Comparison of ENCODE assay signal across 1 cellular context in the genomic region with DNA sequence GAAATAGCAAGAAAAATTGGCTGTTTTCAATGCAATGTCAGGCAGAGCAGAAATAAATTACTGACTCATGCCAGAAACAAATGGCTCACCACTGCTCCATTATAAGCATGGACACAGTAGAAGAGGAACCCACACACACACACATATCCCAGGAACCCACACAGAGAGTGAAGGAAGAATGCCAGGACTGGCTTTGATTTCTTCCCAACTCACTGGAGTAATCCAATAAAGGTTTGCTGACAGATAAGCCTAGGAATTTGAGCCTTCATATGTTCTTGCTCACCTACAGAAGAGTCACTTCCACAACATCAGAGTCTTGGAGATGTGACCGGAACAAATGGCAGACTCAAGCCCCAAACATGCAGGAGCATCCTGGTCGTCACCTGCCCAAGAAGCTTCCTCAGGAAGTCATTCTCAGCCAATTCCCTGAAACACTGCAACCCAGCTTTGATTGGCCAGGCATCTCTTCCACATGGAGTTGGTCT.
TF ChIP-seq lines count a peak whose summit lies in the region.

No MANE protein-coding gene starts in this region.

TF ChIP-seq in H1, 55 proteins besides CTCF, POLR2A, EP300 and RAD21:
- TF ChIP-seq TAF7 (optimal IDR thresholded peaks at IDR 0.05; ENCODE audit: borderline replicate concordance, low read depth, low read length) (no peak), BRCA1 (IDR thresholded peaks at IDR 0.05; ENCODE audit: low read depth, low read length) (no peak), ZNF274 (IDR thresholded peaks at IDR 0.05; ENCODE audit: borderline replicate concordance, extremely low read depth, low read length) (no peak), GABPA (IDR thresholded peaks at IDR 0.05; ENCODE audit: borderline replicate concordance, insufficient read depth, low read length) (no peak), JUN (IDR thresholded peaks at IDR 0.05; ENCODE audit: low read depth, low read length) (no peak)
